Comparison of ENCODE assay signal across 9 cellular contexts in the genomic region with DNA sequence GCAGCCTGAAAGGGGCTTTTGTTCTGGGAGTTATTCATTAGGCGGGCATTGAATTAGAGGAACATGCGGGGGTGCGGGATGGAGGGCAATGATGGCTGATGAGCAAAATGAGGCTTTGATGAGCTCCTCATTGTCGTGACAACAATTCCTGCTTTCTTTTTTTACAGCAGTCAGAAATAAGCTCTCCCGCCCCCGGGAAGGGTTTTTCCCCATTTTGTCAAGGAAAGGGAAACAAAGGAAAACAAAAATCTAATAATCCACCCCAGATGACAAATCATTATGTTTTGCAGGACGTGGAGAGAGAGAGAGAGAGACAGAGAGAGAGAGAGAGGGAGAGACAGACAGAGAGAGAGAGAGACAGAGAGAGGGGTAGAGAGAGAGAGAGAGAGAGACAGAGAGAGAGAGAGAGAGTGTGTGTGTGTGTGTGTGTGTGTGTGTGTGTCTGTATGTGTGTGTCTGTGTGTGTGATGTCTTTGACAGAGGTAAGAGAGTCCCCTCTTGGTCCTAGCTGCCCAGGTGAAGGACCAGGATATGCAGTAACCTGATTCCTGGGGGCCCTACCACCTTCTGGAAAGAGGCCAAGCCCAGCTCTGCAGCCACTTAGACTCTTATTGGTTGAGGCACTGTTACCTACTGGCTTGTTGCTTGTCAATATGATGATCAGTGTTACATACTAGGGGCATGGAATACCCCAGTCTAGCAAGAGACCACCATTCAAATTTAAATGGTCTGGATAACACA. TPM values are rescaled to one million over a fixed set of nuclear protein-coding genes. Genes with fewer than 3 reads are reported as not detected.
DNase-seq lines count a peak whose midpoint lies in the region; ATAC-seq and TF ChIP-seq lines count a peak whose summit lies in the region.
"Had no signal": no experiment of that assay in that cellular context is flagged by ENCODE, and none has a peak within 500 bp of the region (broad histone marks: within the 10 kb centered on the region; RNA-seq: fewer than 3 reads in every experiment).

No MANE protein-coding gene starts in this region.

- intact Hi-C loops in left lung (cut with DNase I): loop anchor here in 1 of 2 donors (2.0 kb wide), 1 partner anchor 562 kb away; no protein-coding TSS in a partner anchor
- intact Hi-C loops in activated CD4-positive, alpha-beta memory T cell treated with anti-CD3 and anti-CD28 coated beads for 36 hours (cut with micrococcal nuclease): loop anchor here (1.0 to 5.0 kb wide), 2 partner anchors 267 to 558 kb away; no protein-coding TSS in a partner anchor

- CTCF ChIA-PET in activated CD4-positive, alpha-beta memory T cell treated with anti-CD3 and anti-CD28 coated beads for 36 hours (lab: Charles Lee): interaction anchor here (0.7 to 6.1 kb wide), 38 partner anchors 9 to 1055 kb away, joined by 3 to 112 read pairs (median 4); no protein-coding TSS in a partner anchor

- H3K36me3 Mint-ChIP-seq in activated CD4-positive, alpha-beta memory T cell treated with anti-CD3 and anti-CD28 coated beads for 36 hours: no peaks in the 10 kb centered on the region

- ATAC-seq in left lung (peak; percentile 31), HG02763 (IDR thresholded peaks at IDR 0.05; ENCODE audit: unreplicated experiment) (no peak)

- H3K27ac Mint-ChIP-seq in activated CD4-positive, alpha-beta memory T cell treated with anti-CD3 and anti-CD28 coated beads for 36 hours: no peak overlapping the region

- peaks cover under 1% of the 10 kb centered on the region for H3K9me3 Mint-ChIP-seq in activated CD4-positive, alpha-beta memory T cell treated with anti-CD3 and anti-CD28 coated beads for 36 hours

- H3K27me3 Mint-ChIP-seq in activated CD4-positive, alpha-beta memory T cell treated with anti-CD3 and anti-CD28 coated beads for 36 hours: no peaks in the 10 kb centered on the region

- H3K9me3 ChIP-seq in left lung: no peaks in the 10 kb centered on the region

- no peak overlapping the region for H3K27ac ChIP-seq in left lung

- H3K27me3 ChIP-seq in left lung: no peaks in the 10 kb centered on the region

- no peak overlapping the region for H3K4me3 ChIP-seq in left lung
- H3K4me3 ChIP-seq: skin epidermis had no signal

- peak in 11 of 14 donors; percentile 2 to 74 (median 56) for DNase-seq in C1 segment of cervical spinal cord (lab: John Stamatoyannopoulos, UW)
- peak; percentile 44 to 80 for DNase-seq in NCI-H187 (lab: John Stamatoyannopoulos, UW)
- DNase-seq in astrocyte of the hippocampus (ENCODE audit: low read depth, low spot score): peak; percentile 41
- DNase-seq in left lung: no peak
- no peak for DNase-seq in activated naive CD4-positive, alpha-beta T cell treated with Interleukin-2 at 50 U/mL for 16 hours
- DNase-seq in RPMI8226: no peak
- DNase-seq in activated CD4-positive, alpha-beta memory T cell treated with anti-CD3 and anti-CD28 coated beads for 36 hours: no peak

- no peak for TF ChIP-seq CTCF in left lung (IDR thresholded peaks at IDR 0.05)

- peaks cover 0 to 4% of the 10 kb centered on the region in 2 donors for H3K4me1 ChIP-seq in left lung

- POLR2A ChIA-PET in activated CD4-positive, alpha-beta memory T cell treated with anti-CD3 and anti-CD28 coated beads for 36 hours (lab: Charles Lee): interaction anchor here (0.7 kb wide), 1 partner anchor 201 kb away, joined by 4 read pairs; no protein-coding TSS in a partner anchor

- H3K4me1 Mint-ChIP-seq in activated CD4-positive, alpha-beta memory T cell treated with anti-CD3 and anti-CD28 coated beads for 36 hours (ENCODE audit: low read depth): peaks cover 5% of the 10 kb centered on the region

- H3K36me3 ChIP-seq in left lung: peaks cover 0 to 5% of the 10 kb centered on the region in 2 donors

- H3K4me3 Mint-ChIP-seq in activated CD4-positive, alpha-beta memory T cell treated with anti-CD3 and anti-CD28 coated beads for 36 hours: no peak overlapping the region

RNA-seq across cellular contexts. Expression of gene PARVA, which starts 46.7 kb away (rescaled TPM):
- 10 to 100 TPM; 70.2 to 85.1 TPM for total RNA-seq in left lung
- under 1 TPM; 0.33 to 0.41 TPM for total RNA-seq in activated CD4-positive, alpha-beta memory T cell treated with anti-CD3 and anti-CD28 coated beads for 36 hours

Comparison
In these comparisons a context has a peak if more than half of its experiments do, and no peak if none do; other contexts are left out.
1. DNase-seq: peak in C1 segment of cervical spinal cord (11 of 14), NCI-H187 (2 of 2) and astrocyte of the hippocampus (single experiment); none in left lung (0 of 2), activated naive CD4-positive, alpha-beta T cell treated with Interleukin-2 at 50 U/mL for 16 hours (single experiment), RPMI8226 (single experiment) and activated CD4-positive, alpha-beta memory T cell treated with anti-CD3 and anti-CD28 coated beads for 36 hours (single experiment).
2. RNA of gene PARVA, which starts 46.7 kb away (total RNA-seq): 70.2 to 85.1 TPM in left lung; 0.33 to 0.41 TPM in activated CD4-positive, alpha-beta memory T cell treated with anti-CD3 and anti-CD28 coated beads for 36 hours; every median in the first group is over 10 times any median in the second.